Comparison of ENCODE assay signal across 18 cellular contexts in genomic region chr12:94267907-94268575, GRCh38.
A peak's percentile ranks its signal among the peaks of the same experiment; 100 is the strongest.
DNase-seq lines count a peak whose midpoint lies in the region; ATAC-seq and TF ChIP-seq lines count a peak whose summit lies in the region.
"Had no signal": no experiment of that assay in that cellular context is flagged by ENCODE, and none has a peak within 500 bp of the region (broad histone marks: within the 10 kb centered on the region; RNA-seq: fewer than 3 reads in every experiment).

No MANE protein-coding gene starts in this region.

- H3K4me1 ChIP-seq in heart left ventricle (peaks cover 0 to 68% (median 19%) of the 10 kb centered on the region in 12 donors), upper lobe of right lung (peaks cover 37% of the 10 kb centered on the region)

- no peak for TF ChIP-seq POLR2A in heart left ventricle (IDR thresholded peaks at IDR 0.05)

- H3K27me3 ChIP-seq in heart left ventricle (no peaks in the 10 kb centered on the region), upper lobe of right lung (no peaks in the 10 kb centered on the region)

- intact Hi-C loops in heart left ventricle (cut with DNase I) = loop anchor here in 1 of 10 donors (10.0 kb wide), 1 partner anchor 157 kb away; no protein-coding TSS in a partner anchor
- intact Hi-C loops in left cardiac atrium (cut with DNase I) = no loop called here
- intact Hi-C loops in upper lobe of right lung (cut with DNase I) = no loop called here
- intact Hi-C loops in Calu3 (cut with micrococcal nuclease; ENCODE audit: unreplicated experiment) = no loop called here

- H3K27ac Mint-ChIP-seq in chondrocyte (ENCODE audit: unreplicated experiment) (peak overlapping the region; percentile 22), naive B cell (peak overlapping the region in 5 of 6 donors; percentile 37 to 90 (median 78)), Calu3 (ENCODE audit: unreplicated experiment) (no peak overlapping the region)
- H3K27ac Mint-ChIP-seq in T-helper 2 cell treated with Interferon-gamma antibody and Interleukin-4, amounts not matched to agents 5 μg/mL and 100 μg/mL, for 36 hours = no peak overlapping the region
- H3K27ac Mint-ChIP-seq: activated CD4-positive, alpha-beta memory T cell treated with anti-CD3 and anti-CD28 coated beads, Interleukin-2, amount 10 ng/mL, durations not matched to agents 7 days and 5 days; nephron progenitor cell; type B pancreatic cell had no signal

- H3K27ac ChIP-seq in heart left ventricle = peak overlapping the region in 9 of 12 donors; percentile 20 to 87 (median 62)
- peak overlapping the region; percentile 66 for H3K27ac ChIP-seq in upper lobe of right lung

- H3K4me3 Mint-ChIP-seq in chondrocyte (ENCODE audit: unreplicated experiment) = no peak overlapping the region
- H3K4me3 Mint-ChIP-seq in naive B cell = peak overlapping the region in 3 of 8 donors; percentile 26 to 85 (median 73)
- no peak overlapping the region for H3K4me3 Mint-ChIP-seq in Calu3 (ENCODE audit: low read depth, unreplicated experiment)
- no peak overlapping the region for H3K4me3 Mint-ChIP-seq in T-helper 2 cell treated with Interferon-gamma antibody and Interleukin-4, amounts not matched to agents 5 μg/mL and 100 μg/mL, for 36 hours
- H3K4me3 Mint-ChIP-seq: activated CD4-positive, alpha-beta memory T cell treated with anti-CD3 and anti-CD28 coated beads, Interleukin-2, amount 10 ng/mL, durations not matched to agents 7 days and 5 days; nephron progenitor cell had no signal

- peaks cover 0 to 2% (median 0%) of the 10 kb centered on the region in 9 donors for H3K36me3 ChIP-seq in heart left ventricle
- no peaks in the 10 kb centered on the region for H3K36me3 ChIP-seq in upper lobe of right lung

- TF ChIP-seq CTCF in heart left ventricle (IDR thresholded peaks at IDR 0.05) (no peak), chondrocyte (IDR thresholded peaks at IDR 0.05) (no peak), upper lobe of right lung (IDR thresholded peaks at IDR 0.05) (no peak), Calu3 (IDR thresholded peaks at IDR 0.05; ENCODE audit: unreplicated experiment) (no peak)

- ATAC-seq in heart left ventricle (no peak), left cardiac atrium (no peak), naive B cell (ENCODE audit: low read depth in 2 of 2) (peak in 1 of 2 donors; percentile 25), upper lobe of right lung (no peak), HG03354 (IDR thresholded peaks at IDR 0.05; ENCODE audit: poor library complexity, severe bottlenecking, unreplicated experiment) (no peak)

- no TSS peak for BruUV-seq in Calu3 (replicated peaks; lab: Mats Ljungman, UMichigan)

- H3K4me1 Mint-ChIP-seq in chondrocyte (ENCODE audit: low read depth) (peaks cover 41% of the 10 kb centered on the region), naive B cell (peaks cover 43 to 65% (median 60%) of the 10 kb centered on the region in 3 donors), Calu3 (ENCODE audit: low read depth, unreplicated experiment) (no peaks in the 10 kb centered on the region)
- H3K4me1 Mint-ChIP-seq in T-helper 2 cell treated with Interferon-gamma antibody and Interleukin-4, amounts not matched to agents 5 μg/mL and 100 μg/mL, for 36 hours (ENCODE audit: low read depth) = peaks cover 54% of the 10 kb centered on the region

- CTCF ChIA-PET in Calu3 (lab: Charles Lee) = no interaction called here

- WGBS in heart left ventricle, 4 donors = 78 to 92% (median 84%) methylated on average over 5 of the region's 5 CpGs

- H3K4me3 ChIP-seq in heart left ventricle (no peak overlapping the region), upper lobe of right lung (no peak overlapping the region)

- H3K36me3 Mint-ChIP-seq in chondrocyte (ENCODE audit: low read depth) = no peaks in the 10 kb centered on the region
- H3K36me3 Mint-ChIP-seq in naive B cell = peaks cover 16 to 23% of the 10 kb centered on the region in 2 donors
- no peaks in the 10 kb centered on the region for H3K36me3 Mint-ChIP-seq in Calu3 (ENCODE audit: insufficient read depth, unreplicated experiment)
- peaks cover 72% of the 10 kb centered on the region for H3K36me3 Mint-ChIP-seq in T-helper 2 cell treated with Interferon-gamma antibody and Interleukin-4, amounts not matched to agents 5 μg/mL and 100 μg/mL, for 36 hours (ENCODE audit: low read depth)
- H3K36me3 Mint-ChIP-seq: type B pancreatic cell had no signal

- no peaks in the 10 kb centered on the region for H3K9me3 ChIP-seq in heart left ventricle
- H3K9me3 ChIP-seq in upper lobe of right lung = no peaks in the 10 kb centered on the region

- no peak for DNase-seq in heart left ventricle
- no peak for DNase-seq in left cardiac atrium
- DNase-seq in chondrocyte (ENCODE audit: low spot score) = no peak
- DNase-seq in naive B cell = no peak
- no peak for DNase-seq in upper lobe of right lung
- DNase-seq in Calu3 = no peak
- no peak for DNase-seq in T-helper 2 cell treated with Interferon-gamma antibody and Interleukin-4, amounts not matched to agents 5 μg/mL and 100 μg/mL, for 36 hours (ENCODE audit: low spot score)
- DNase-seq: activated CD4-positive, alpha-beta memory T cell treated with anti-CD3 and anti-CD28 coated beads, Interleukin-2, amount 10 ng/mL, durations not matched to agents 7 days and 5 days; activated naive CD4-positive, alpha-beta T cell treated with Interleukin-2 at 50 U/mL for 16 hours; DMS153; kidney; NCI-H1417 treated with DMSO at 0.1 percent for 48 hours; NCI-H526; nephron progenitor cell; RPMI8226; T1000 had no signal

- H3K27me3 Mint-ChIP-seq in chondrocyte (ENCODE audit: low read depth) (no peaks in the 10 kb centered on the region), naive B cell (no peaks in the 10 kb centered on the region), Calu3 (ENCODE audit: unreplicated experiment) (no peaks in the 10 kb centered on the region)
- H3K27me3 Mint-ChIP-seq in T-helper 2 cell treated with Interferon-gamma antibody and Interleukin-4, amounts not matched to agents 5 μg/mL and 100 μg/mL, for 36 hours (ENCODE audit: low read depth) = no peaks in the 10 kb centered on the region
- H3K27me3 Mint-ChIP-seq: activated CD4-positive, alpha-beta memory T cell treated with anti-CD3 and anti-CD28 coated beads, Interleukin-2, amount 10 ng/mL, durations not matched to agents 7 days and 5 days had no signal

- H3K9me3 Mint-ChIP-seq in chondrocyte (ENCODE audit: low read depth) = no peaks in the 10 kb centered on the region
- no peaks in the 10 kb centered on the region for H3K9me3 Mint-ChIP-seq in naive B cell
- no peaks in the 10 kb centered on the region for H3K9me3 Mint-ChIP-seq in Calu3 (ENCODE audit: low read depth, unreplicated experiment)
- H3K9me3 Mint-ChIP-seq in T-helper 2 cell treated with Interferon-gamma antibody and Interleukin-4, amounts not matched to agents 5 μg/mL and 100 μg/mL, for 36 hours = no peaks in the 10 kb centered on the region
- H3K9me3 Mint-ChIP-seq: activated CD4-positive, alpha-beta memory T cell treated with anti-CD3 and anti-CD28 coated beads, Interleukin-2, amount 10 ng/mL, durations not matched to agents 7 days and 5 days; nephron progenitor cell; type B pancreatic cell had no signal

Comparison
In these comparisons a context has a peak if more than half of its experiments do, and no peak if none do; other contexts are left out.
1. H3K27ac Mint-ChIP-seq: peak in chondrocyte (single experiment) and naive B cell (5 of 6); none in Calu3 (single experiment) and T-helper 2 cell treated with Interferon-gamma antibody and Interleukin-4, amounts not matched to agents 5 μg/mL and 100 μg/mL, for 36 hours (single experiment).